In the genomic region with DNA sequence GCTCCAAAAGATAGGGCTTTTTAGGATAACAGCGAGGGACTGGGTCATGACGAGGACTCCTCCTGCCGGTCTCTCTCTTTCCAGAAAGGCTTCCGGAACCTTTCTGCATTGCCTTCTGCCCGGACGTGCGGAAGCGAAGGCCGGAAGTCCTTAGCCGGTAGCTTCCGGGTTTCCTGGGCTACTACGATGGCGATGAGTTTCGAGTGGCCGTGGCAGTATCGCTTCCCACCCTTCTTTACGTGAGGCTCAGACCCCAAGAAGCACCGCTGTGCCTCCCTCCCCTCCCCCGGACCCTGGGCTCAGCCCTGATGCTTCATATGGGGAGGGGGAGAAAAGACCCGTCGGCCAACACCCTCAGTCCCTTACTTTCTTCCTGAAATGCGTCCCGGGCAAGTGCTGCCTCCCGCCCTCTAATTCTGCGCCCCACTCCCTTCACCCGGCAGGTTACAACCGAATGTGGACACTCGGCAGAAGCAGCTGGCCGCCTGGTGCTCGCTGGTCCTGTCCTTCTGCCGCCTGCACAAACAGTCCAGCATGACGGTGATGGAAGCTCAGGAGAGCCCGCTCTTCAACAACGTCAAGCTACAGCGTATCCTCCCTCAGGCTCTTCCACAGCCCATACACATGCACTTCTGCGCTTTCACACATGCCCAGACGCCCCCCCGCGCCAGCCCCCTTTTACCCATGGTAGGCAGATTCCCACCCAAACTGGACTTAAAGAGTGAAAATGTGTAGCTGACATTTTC, we compare ENCODE assay signal across 8 cellular contexts.
A peak's percentile ranks its signal among the peaks of the same experiment; 100 is the strongest.
DNase-seq lines count a peak whose midpoint lies in the region; ATAC-seq lines count a peak whose summit lies in the region.

A gene (plus strand): TSS at position 160 of the 746 bp plus-strand sequence. CDS start 27 bp downstream, at position 187.

- DNase-seq in GM03348 (ENCODE audit: low spot score) (peak; percentile 88), NCI-H345 (lab: John Stamatoyannopoulos, UW) (peak; percentile 85), islet precursor cell (peak; percentile 94)
- DNase-seq in activated CD4-positive, CD25-positive, alpha-beta regulatory T cell (lab: John Stamatoyannopoulos, UW), result peak; percentile 34 to 60 (median 49)
- DNase-seq in central memory CD4-positive, alpha-beta T cell, result peak; percentile 64
- DNase-seq in stimulated activated CD4-positive, alpha-beta T cell treated with anti-CD3 and anti-CD28 coated beads, Interleukin-12 subunit alpha, Interleukin-12 subunit beta, amount 100 ng/mL, for 4 hours, result peak; percentile 63

- ATAC-seq in HG02981 (IDR thresholded peaks at IDR 0.05; ENCODE audit: unreplicated experiment) (peak; percentile 71), HG03139 (IDR thresholded peaks at IDR 0.05; ENCODE audit: unreplicated experiment) (no peak)
